21 cellular contexts compared by ENCODE assay signal in genomic region chr20:50022676-50023075, GRCh38. TPM values are rescaled to one million over a fixed set of nuclear protein-coding genes. Genes with fewer than 3 reads are reported as not detected.
A peak's percentile ranks its signal among the peaks of the same experiment; 100 is the strongest.
DNase-seq lines count a peak whose midpoint lies in the region; ATAC-seq, FAIRE-seq and TF ChIP-seq lines count a peak whose summit lies in the region.
"Had no signal": no experiment of that assay in that cellular context is flagged by ENCODE, and none has a peak within 500 bp of the region (broad histone marks: within the 10 kb centered on the region; RNA-seq: fewer than 3 reads in every experiment).

No MANE protein-coding gene starts in this region.

- peaks cover 19% of the 10 kb centered on the region for H3K79me1 ChIP-seq in trophoblast cell (ENCODE audit: low read length)

- H3K4me1 Mint-ChIP-seq in astrocyte (ENCODE audit: low read depth, unreplicated experiment), result peaks cover 13% of the 10 kb centered on the region
- H3K4me1 Mint-ChIP-seq: CD4-positive, CD25-positive, alpha-beta regulatory T cell; CD8-positive, alpha-beta memory T cell; H9 had no signal

- H4K91ac ChIP-seq in trophoblast cell (ENCODE audit: low read depth, low read length), result peak overlapping the region; percentile 1

- no peaks in the 10 kb centered on the region for H3K36me3 Mint-ChIP-seq in astrocyte (ENCODE audit: low read depth, unreplicated experiment)
- H3K36me3 Mint-ChIP-seq: CD4-positive, CD25-positive, alpha-beta regulatory T cell; CD8-positive, alpha-beta memory T cell had no signal

- no peak overlapping the region for H2AK5ac ChIP-seq in trophoblast cell (ENCODE audit: low read length)

- H3K9ac ChIP-seq in HepG2 (ENCODE audit: insufficient read depth, low read depth, low read length) (no peak overlapping the region), MM.1S (ENCODE audit: low read length) (no peak overlapping the region), astrocyte (ENCODE audit: low read length) (no peak overlapping the region), trophoblast cell (ENCODE audit: low read length) (no peak overlapping the region)
- H3K9ac ChIP-seq: BLaER1 treated with 17β-estradiol and CSF1 and Interleukin-3, amounts not matched to agents 10 nM and 100 nM had no signal

- H3K4me3 ChIP-seq in HepG2 (replicated peaks in 1 of 3; ENCODE audit: insufficient read depth in 1 of 3, low read depth in 2 of 3, low read length in 3 of 3) (no peak overlapping the region), right lobe of liver (no peak overlapping the region), MM.1S (ENCODE audit: low read length) (peak overlapping the region; percentile 42), astrocyte (ENCODE audit: insufficient read depth, low read depth, low read length) (no peak overlapping the region), trophoblast cell (ENCODE audit: low read depth, low read length) (no peak overlapping the region)
- H3K4me3 ChIP-seq: A549; BLaER1 treated with 17β-estradiol and CSF1 and Interleukin-3, amounts not matched to agents 10 nM and 100 nM had no signal

- H3K27ac Mint-ChIP-seq in astrocyte (ENCODE audit: unreplicated experiment), result peak overlapping the region; percentile 41
- H3K27ac Mint-ChIP-seq: CD4-positive, CD25-positive, alpha-beta regulatory T cell; CD8-positive, alpha-beta memory T cell; H9 had no signal

- H4K8ac ChIP-seq in trophoblast cell (ENCODE audit: low read depth, low read length), result no peak overlapping the region

- H3K27me3 ChIP-seq in HepG2 (ENCODE audit: control insufficient read depth in 1 of 2, insufficient read depth in 2 of 2, low read length in 2 of 2) (0 out of 5 replicates have a peak, but pooled peaks cover 0 to 12% of the 10 kb centered on the region in 2 experiments), right lobe of liver (no peaks in the 10 kb centered on the region), MM.1S (replicated peaks; ENCODE audit: insufficient read depth, low read length) (no peaks in the 10 kb centered on the region; the same call in 1 of the 2 replicates), astrocyte (ENCODE audit: insufficient read depth, low read length) (no peaks in the 10 kb centered on the region), trophoblast cell (ENCODE audit: insufficient read depth, low read length) (no peaks in the 10 kb centered on the region)
- H3K27me3 ChIP-seq: BLaER1 treated with 17β-estradiol and CSF1 and Interleukin-3, amounts not matched to agents 10 nM and 100 nM had no signal

- DNase-seq in HepG2 (ENCODE audit: low spot score) (no peak), right lobe of liver (no peak), MM.1S (no peak), astrocyte (ENCODE audit: low read depth) (no peak), trophoblast cell (no peak), NCI-H524 (lab: John Stamatoyannopoulos, UW) (no peak), T-helper 2 cell (no peak)
- DNase-seq: CD4-positive, CD25-positive, alpha-beta regulatory T cell; CD8-positive, alpha-beta memory T cell; COR-L47; DMS153; DMS79; GDM1; H9 had no signal

- 58% methylated on average over 6 of the region's 6 CpGs for WGBS in HepG2 (ENCODE audit: low lambda C conversion rate)
- 86% methylated on average over 6 of the region's 6 CpGs for WGBS in right lobe of liver (ENCODE audit: insufficient coverage, low coverage, low lambda C conversion rate, missing lambda C conversion rate)
- WGBS in trophoblast cell (ENCODE audit: extremely low coverage, insufficient coverage, insufficient read length), result no CpG with 5 or more reads among the region's 6 CpGs

- CTCF ChIA-PET in HepG2 (lab: Yijun Ruan, JAX; ENCODE audit: low intra/inter-chr PET ratio, low total read pairs), result no interaction called here

- TF ChIP-seq CTCF in HepG2 (CRISPR knock-in tag; IDR thresholded peaks at IDR 0.05) (no peak), right lobe of liver (IDR thresholded peaks at IDR 0.05) (no peak), MM.1S (IDR thresholded peaks at IDR 0.05; ENCODE audit: low read length) (no peak), astrocyte (IDR thresholded peaks at IDR 0.05; ENCODE audit: insufficient read depth, low read depth, low read length) (no peak)

- no peak overlapping the region for H2BK5ac ChIP-seq in trophoblast cell (ENCODE audit: low read depth, low read length, poor library complexity)

- no peak overlapping the region for H4K12ac ChIP-seq in trophoblast cell (ENCODE audit: low read depth, low read length)

- ATAC-seq in HepG2, result no peak
- ATAC-seq in right lobe of liver, result no peak
- no peak for ATAC-seq in GM21515 (IDR thresholded peaks at IDR 0.05; ENCODE audit: unreplicated experiment)
- ATAC-seq: A549 had no signal

- no TSS peak for BruUV-seq in HepG2 (replicated peaks; lab: Mats Ljungman, UMichigan)

- intact Hi-C loops in HepG2 (cut with micrococcal nuclease; ENCODE audit: unreplicated experiment) (no loop called here), right lobe of liver (cut with DNase I) (no loop called here)

- H3K14ac ChIP-seq in trophoblast cell (ENCODE audit: low read length), result no peak overlapping the region

- H3K79me2 ChIP-seq in HepG2 (ENCODE audit: insufficient read depth, low read length), result no peaks in the 10 kb centered on the region
- no peaks in the 10 kb centered on the region for H3K79me2 ChIP-seq in MM.1S (ENCODE audit: low read length)
- H3K79me2 ChIP-seq in astrocyte (ENCODE audit: insufficient read depth, low read length), result no peaks in the 10 kb centered on the region
- peaks cover 3% of the 10 kb centered on the region for H3K79me2 ChIP-seq in trophoblast cell (ENCODE audit: control insufficient read depth, insufficient read depth, low read length, poor library complexity)

- H3K9me3 Mint-ChIP-seq in astrocyte (ENCODE audit: unreplicated experiment), result no peaks in the 10 kb centered on the region
- H3K9me3 Mint-ChIP-seq: CD4-positive, CD25-positive, alpha-beta regulatory T cell; CD8-positive, alpha-beta memory T cell; H9; IgD-negative memory B cell had no signal

- H3K4ac ChIP-seq in trophoblast cell (ENCODE audit: low read depth, low read length), result no peak overlapping the region

- TF ChIP-seq EP300 in HepG2 (IDR thresholded peaks at IDR 0.05; ENCODE audit: low read depth in 2 of 2, low read length in 2 of 2) (no peak), HepG2 (CRISPR knock-in tag; IDR thresholded peaks at IDR 0.05; ENCODE audit: borderline replicate concordance) (no peak)

- no peak overlapping the region for H3K4me2 ChIP-seq in HepG2 (ENCODE audit: low read depth, low read length)
- peak overlapping the region; percentile 63 for H3K4me2 ChIP-seq in MM.1S (ENCODE audit: low read depth, low read length)
- H3K4me2 ChIP-seq in astrocyte (ENCODE audit: low read length), result no peak overlapping the region
- H3K4me2 ChIP-seq in trophoblast cell (ENCODE audit: low read length), result no peak overlapping the region
- H3K4me2 ChIP-seq: A549 had no signal

- H3K4me1 ChIP-seq in HepG2 (ENCODE audit: insufficient read depth, low read length) (peaks cover 21% of the 10 kb centered on the region), right lobe of liver (peaks cover 0 to 7% (median 0%) of the 10 kb centered on the region in 4 donors), MM.1S (ENCODE audit: low read length) (peaks cover 10% of the 10 kb centered on the region), astrocyte (ENCODE audit: insufficient read depth, low read length) (peaks cover 22% of the 10 kb centered on the region), trophoblast cell (ENCODE audit: control insufficient read depth in 1 of 2, insufficient read depth in 2 of 2, low read length in 2 of 2) (peaks cover 17 to 20% of the 10 kb centered on the region in 2 experiments)

- no peak overlapping the region for H3K4me3 Mint-ChIP-seq in astrocyte (ENCODE audit: unreplicated experiment)
- H3K4me3 Mint-ChIP-seq: CD4-positive, CD25-positive, alpha-beta regulatory T cell; CD8-positive, alpha-beta memory T cell; H9 had no signal

- TF ChIP-seq RAD21 in HepG2 (CRISPR knock-in tag; IDR thresholded peaks at IDR 0.05), result no peak

- H3K27ac ChIP-seq in HepG2 (ENCODE audit: extremely low read length, insufficient read depth, low read length) (no peak overlapping the region), right lobe of liver (no peak overlapping the region), MM.1S (ENCODE audit: low read length) (no peak overlapping the region), astrocyte (ENCODE audit: low read depth, low read length) (no peak overlapping the region), trophoblast cell (ENCODE audit: low read depth, low read length) (no peak overlapping the region)
- H3K27ac ChIP-seq: 22Rv1, HL-60 had no signal

- H4K20me1 ChIP-seq in HepG2 (ENCODE audit: insufficient read depth, low read length) (no peaks in the 10 kb centered on the region), MM.1S (ENCODE audit: insufficient read depth, low read length) (no peaks in the 10 kb centered on the region), astrocyte (ENCODE audit: insufficient read depth, low read length) (no peaks in the 10 kb centered on the region)
- H4K20me1 ChIP-seq: BLaER1 treated with 17β-estradiol and CSF1 and Interleukin-3, amounts not matched to agents 10 nM and 100 nM had no signal

- H3K27me3 Mint-ChIP-seq in astrocyte (ENCODE audit: low read depth, unreplicated experiment), result peaks cover 3% of the 10 kb centered on the region

- H2BK120ac ChIP-seq in trophoblast cell (ENCODE audit: insufficient read depth, low read length, poor library complexity), result no peak overlapping the region

- peak overlapping the region; percentile 11 for H2BK12ac ChIP-seq in trophoblast cell (ENCODE audit: low read length)

- no peak overlapping the region for H3K18ac ChIP-seq in trophoblast cell (ENCODE audit: low read length)

- in situ Hi-C loops in HepG2 (cut with HindIII; ENCODE audit: extremely low pct_ligation_motif_present, low pct_unique_long_range_greater_than_20kb), result no loop called here

- POLR2A ChIA-PET in HepG2 (lab: Yijun Ruan, JAX), result no interaction called here

- H3K9me3 ChIP-seq in HepG2 (ENCODE audit: low read length) (no peaks in the 10 kb centered on the region), right lobe of liver (no peaks in the 10 kb centered on the region), MM.1S (replicated peaks; ENCODE audit: insufficient read depth, low read length) (no peaks in the 10 kb centered on the region), astrocyte (ENCODE audit: insufficient read depth, low read depth, low read length) (no peaks in the 10 kb centered on the region), trophoblast cell (ENCODE audit: insufficient read depth, low read depth, low read length) (no peaks in the 10 kb centered on the region)
- H3K9me3 ChIP-seq: A549; BLaER1 treated with 17β-estradiol and CSF1 and Interleukin-3, amounts not matched to agents 10 nM and 100 nM had no signal

- H2AFZ ChIP-seq in HepG2 (ENCODE audit: low read length) (no peak overlapping the region), MM.1S (ENCODE audit: low read length) (peak overlapping the region; percentile 16; the same call in 1 of the 2 replicates), astrocyte (ENCODE audit: low read depth, low read length) (no peak overlapping the region), trophoblast cell (ENCODE audit: insufficient read depth, low read length, poor library complexity) (no peak overlapping the region)

- TF ChIP-seq POLR2A in HepG2 (IDR thresholded peaks at IDR 0.05; ENCODE audit: insufficient read depth in 1 of 2, low read depth in 2 of 2, low read length in 2 of 2), result no peak
- no peak for TF ChIP-seq POLR2A in right lobe of liver (IDR thresholded peaks at IDR 0.05)

- H3K23ac ChIP-seq in trophoblast cell (ENCODE audit: low read length), result no peak overlapping the region

- H3K36me3 ChIP-seq in HepG2 (replicated peaks in 1 of 2; ENCODE audit: control insufficient read depth in 1 of 2, insufficient read depth in 2 of 2, low read length in 2 of 2), result no peaks in the 10 kb centered on the region
- H3K36me3 ChIP-seq in right lobe of liver, result no peaks in the 10 kb centered on the region
- no peaks in the 10 kb centered on the region for H3K36me3 ChIP-seq in MM.1S (replicated peaks; ENCODE audit: insufficient read depth, low read length)
- H3K36me3 ChIP-seq in astrocyte (ENCODE audit: insufficient read depth, low read length), result no peaks in the 10 kb centered on the region
- H3K36me3 ChIP-seq in trophoblast cell (ENCODE audit: control insufficient read depth in 1 of 2, insufficient read depth in 2 of 2, low read length in 2 of 2), result no peaks in the 10 kb centered on the region
- H3K36me3 ChIP-seq: BLaER1 treated with 17β-estradiol and CSF1 and Interleukin-3, amounts not matched to agents 10 nM and 100 nM had no signal

- FAIRE-seq in HepG2 (lab: Jason Lieb, UNC) (no peak), astrocyte (lab: Jason Lieb, UNC) (no peak)
- FAIRE-seq: A549, H1 had no signal

- no peaks in the 10 kb centered on the region for H3F3A ChIP-seq in MM.1S (ENCODE audit: insufficient read depth, low read length)

- H3K9me2 ChIP-seq in MM.1S (replicated peaks; ENCODE audit: insufficient read depth, low read length), result no peaks in the 10 kb centered on the region

RNA-seq across cellular contexts. Expression of gene SNAI1, which starts 39.9 kb away (rescaled TPM):
- total RNA-seq in HepG2 (2016; rRNA removed; fragmentation: Illumina TruSeq; extraction: Trizol) (1.3 and 1.4 TPM in 2 replicates), right lobe of liver (1 to 10 TPM in 4 of 6 experiments, under 1 TPM in 2; 0.73 to 1.9 (median 1.1) TPM), astrocyte (9.1 and 9.5 TPM in 2 replicates)
- total RNA-seq in HepG2 (2016; cell fraction: cytosol; rRNA removed; fragmentation: Illumina TruSeq; extraction: Trizol; ENCODE audit: low read depth), result 0.35 and 0.40 TPM in 2 replicates
- total RNA-seq in HepG2 (2016; cell fraction: insoluble cytoplasmic fraction; rRNA removed; fragmentation: Illumina TruSeq; extraction: Trizol), result 1.1 and 1.4 TPM in 2 replicates
- total RNA-seq in HepG2 (2016; cell fraction: membrane; rRNA removed; fragmentation: Illumina TruSeq; extraction: Trizol), result 0.68 and 1.4 TPM in 2 replicates
- 1.4 and 2.3 TPM in 2 replicates for total RNA-seq in HepG2 (2016; cell fraction: nucleus; rRNA removed; fragmentation: Illumina TruSeq; extraction: Trizol)
- polyA plus RNA-seq in HepG2 (2011; rRNA removed), result 1.3 and 1.5 TPM in 2 replicates
- polyA plus RNA-seq in HepG2 (2011; cell fraction: cytosol; rRNA removed), result 0.35 and 0.76 TPM in 2 replicates
- 3.0 and 3.7 TPM in 2 replicates for polyA plus RNA-seq in HepG2 (2011; cell fraction: nucleus; rRNA removed)
- 1.5 and 1.6 TPM in 2 replicates for polyA plus RNA-seq in HepG2 (2012)
- polyA plus RNA-seq in HepG2 (2016; cell fraction: cytosol; fragmentation: Illumina TruSeq; extraction: Trizol; ENCODE audit: low read depth), result 0.55 and 0.59 TPM in 2 replicates
- polyA plus RNA-seq in HepG2 (2016; cell fraction: insoluble cytoplasmic fraction; fragmentation: Illumina TruSeq; extraction: Trizol; ENCODE audit: low read depth), result 2.2 and 3.6 TPM in 2 replicates
- 0.93 and 1.2 TPM in 2 replicates for polyA plus RNA-seq in HepG2 (2016; cell fraction: membrane; fragmentation: Illumina TruSeq; extraction: Trizol; ENCODE audit: low read depth)
- 3.5 and 4.2 TPM in 2 replicates for polyA plus RNA-seq in HepG2 (2016; cell fraction: nucleus; fragmentation: Illumina TruSeq; extraction: Trizol; ENCODE audit: insufficient read depth, low read depth)
- 1.4 and 7.4 TPM in 2 replicates for polyA minus RNA-seq in HepG2 (2011; rRNA and poly(A)+ RNA removed; ENCODE audit: low replicate concordance)
- polyA minus RNA-seq in HepG2 (2011; cell fraction: cytosol; rRNA and poly(A)+ RNA removed), result 0.40 and 0.79 TPM in 2 replicates
- polyA minus RNA-seq in HepG2 (2011; cell fraction: nucleus; rRNA and poly(A)+ RNA removed), result 0.77 and 1.6 TPM in 2 replicates
- polyA plus RNA-seq in trophoblast cell (2013), result 74.2 and 76.9 TPM in 2 replicates
